In genomic region chr15:71853543-71853942, GRCh38 we compare ENCODE assay signal across 2 cellular contexts.
TF ChIP-seq lines count a peak whose summit lies in the region.

No MANE protein-coding gene starts in this region.

TF ChIP-seq in A549, 52 proteins besides CTCF, POLR2A, EP300 and RAD21 (continued from another document):
- no peak for TF ChIP-seq ZSCAN20 (CRISPR knock-in tag; IDR thresholded peaks at IDR 0.05)
TF ChIP-seq in A549: peak in this region for 0.

TF ChIP-seq in GM12878, 131 proteins besides CTCF, POLR2A, EP300 and RAD21:
- TF ChIP-seq RFX5 (IDR thresholded peaks at IDR 0.05; ENCODE audit: low read depth, low read length), result no peak
- TF ChIP-seq STAT1 (conservative IDR thresholded peaks at IDR 0.05), result no peak
- TF ChIP-seq IRF4 (IDR thresholded peaks at IDR 0.05; ENCODE audit: low read depth, low read length), result no peak
- TF ChIP-seq SMC3 (IDR thresholded peaks at IDR 0.05; ENCODE audit: borderline replicate concordance, low read length), result no peak
- TF ChIP-seq, protein P1, sequence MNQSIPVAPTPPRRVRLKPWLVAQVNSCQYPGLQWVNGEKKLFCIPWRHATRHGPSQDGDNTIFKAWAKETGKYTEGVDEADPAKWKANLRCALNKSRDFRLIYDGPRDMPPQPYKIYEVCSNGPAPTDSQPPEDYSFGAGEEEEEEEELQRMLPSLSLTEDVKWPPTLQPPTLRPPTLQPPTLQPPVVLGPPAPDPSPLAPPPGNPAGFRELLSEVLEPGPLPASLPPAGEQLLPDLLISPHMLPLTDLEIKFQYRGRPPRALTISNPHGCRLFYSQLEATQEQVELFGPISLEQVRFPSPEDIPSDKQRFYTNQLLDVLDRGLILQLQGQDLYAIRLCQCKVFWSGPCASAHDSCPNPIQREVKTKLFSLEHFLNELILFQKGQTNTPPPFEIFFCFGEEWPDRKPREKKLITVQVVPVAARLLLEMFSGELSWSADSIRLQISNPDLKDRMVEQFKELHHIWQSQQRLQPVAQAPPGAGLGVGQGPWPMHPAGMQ (IDR thresholded peaks at IDR 0.05; ENCODE audit: borderline replicate concordance), result no peak
- no peak for TF ChIP-seq ZNF592 (IDR thresholded peaks at IDR 0.05)
- no peak for TF ChIP-seq CBX3 (IDR thresholded peaks at IDR 0.05; ENCODE audit: borderline replicate concordance, low read depth)
- peak; percentile 38 for TF ChIP-seq JUNB (IDR thresholded peaks at IDR 0.05)
TF ChIP-seq in GM12878: peak in this region for 1.
